Comparison of ENCODE assay signal across 13 cellular contexts in genomic region chr14:104802120-104802912, GRCh38. TPM values are rescaled to one million over a fixed set of nuclear protein-coding genes. Genes with fewer than 3 reads are reported as not detected.
DNase-seq lines count a peak whose midpoint lies in the region; ATAC-seq and TF ChIP-seq lines count a peak whose summit lies in the region.
"Had no signal": no experiment of that assay in that cellular context is flagged by ENCODE, and none has a peak within 500 bp of the region (broad histone marks: within the 10 kb centered on the region; RNA-seq: fewer than 3 reads in every experiment).

No MANE protein-coding gene starts in this region.

- no peak for DNase-seq in activated T-helper 2 cell treated with anti-CD3 and anti-CD28 coated beads, Interferon-gamma antibody, Interleukin-2, Interleukin-4, amounts not matched to agents 10 μg/mL and 5 μg/mL and 100 μg/mL, durations not matched to agents 14 hours and 24 hours and 36 hours (ENCODE audit: low spot score)
- no peak for DNase-seq in natural killer cell treated with Interleukin-12 subunit alpha and Interleukin-12 subunit beta and Interleukin-15 and Interleukin-18, amount 100 ng/mL, for 72 hours (ENCODE audit: low spot score)
- DNase-seq in SHP77 treated with DMSO at 0.1 percent for 48 hours (lab: John Stamatoyannopoulos, UW): no peak
- no peak for DNase-seq in A673 (ENCODE audit: low spot score)
- DNase-seq: activated CD4-positive, CD25-positive, alpha-beta regulatory T cell treated with anti-CD3 and anti-CD28 coated beads, Interleukin-2, amount 50 U/mL, for 72 hours; cortex of kidney; NCI-H446 treated with DMSO at 0.1 percent for 48 hours; stimulated activated CD4-positive, alpha-beta T cell treated with anti-CD3 and anti-CD28 coated beads, Interleukin-15, amount 100 ng/mL, for 24 hours had no signal

- H3K36me3 Mint-ChIP-seq in activated T-helper 2 cell treated with anti-CD3 and anti-CD28 coated beads, Interferon-gamma antibody, Interleukin-2, Interleukin-4, amounts not matched to agents 10 μg/mL and 5 μg/mL and 100 μg/mL, durations not matched to agents 14 hours and 24 hours and 36 hours (ENCODE audit: low read depth): no peaks in the 10 kb centered on the region
- no peaks in the 10 kb centered on the region for H3K36me3 Mint-ChIP-seq in natural killer cell treated with Interleukin-12 subunit alpha and Interleukin-12 subunit beta and Interleukin-15 and Interleukin-18, amount 100 ng/mL, for 72 hours

- peak overlapping the region; percentile 98 for H3K27ac ChIP-seq in C4-2B
- no peak overlapping the region for H3K27ac ChIP-seq in DOHH2 (ENCODE audit: low read depth, low read length)
- H3K27ac ChIP-seq in A673 (ENCODE audit: low read depth, low read length, poor library complexity, severe bottlenecking): no peak overlapping the region

- no peaks in the 10 kb centered on the region for H3K79me2 ChIP-seq in DOHH2 (ENCODE audit: control insufficient read depth, low read length)

- H3K9me3 Mint-ChIP-seq in activated T-helper 2 cell treated with anti-CD3 and anti-CD28 coated beads, Interferon-gamma antibody, Interleukin-2, Interleukin-4, amounts not matched to agents 10 μg/mL and 5 μg/mL and 100 μg/mL, durations not matched to agents 14 hours and 24 hours and 36 hours: no peaks in the 10 kb centered on the region
- peaks cover 5% of the 10 kb centered on the region for H3K9me3 Mint-ChIP-seq in natural killer cell treated with Interleukin-12 subunit alpha and Interleukin-12 subunit beta and Interleukin-15 and Interleukin-18, amount 100 ng/mL, for 72 hours

- POLR2A ChIA-PET in A673 (lab: Charles Lee; ENCODE audit: low non-redundant PET): no interaction called here

- H3K36me3 ChIP-seq in DOHH2 (ENCODE audit: control insufficient read depth, low read length) (no peaks in the 10 kb centered on the region), A673 (ENCODE audit: insufficient read depth, low read length, poor library complexity, severe bottlenecking) (no peaks in the 10 kb centered on the region)

- no peaks in the 10 kb centered on the region for H3K9me3 ChIP-seq in DOHH2 (ENCODE audit: control insufficient read depth, insufficient read depth, low read length)
- H3K9me3 ChIP-seq in A673 (ENCODE audit: low read depth, low read length, poor library complexity, severe bottlenecking): no peaks in the 10 kb centered on the region

- H3K27me3 ChIP-seq in DOHH2 (ENCODE audit: control insufficient read depth, low read length) (peaks cover 48% of the 10 kb centered on the region), A673 (replicated peaks; ENCODE audit: insufficient read depth, low read depth, low read length, poor library complexity) (no peaks in the 10 kb centered on the region)

- H4K20me1 ChIP-seq in DOHH2 (ENCODE audit: control insufficient read depth, insufficient read depth, low read depth, low read length): no peaks in the 10 kb centered on the region

- ATAC-seq in natural killer cell treated with Interleukin-12 subunit alpha and Interleukin-12 subunit beta and Interleukin-15 and Interleukin-18, amount 100 ng/mL, for 72 hours: no peak
- ATAC-seq in GM19035 (IDR thresholded peaks at IDR 0.05; ENCODE audit: unreplicated experiment) (no peak), GM18519 (IDR thresholded peaks at IDR 0.05; ENCODE audit: low FRiP score, unreplicated experiment) (no peak)
- ATAC-seq: Right ventricle myocardium inferior had no signal

- H3K4me2 ChIP-seq in DOHH2 (ENCODE audit: low read length): peak overlapping the region; percentile 92; the same call in 1 of the 2 replicates

- H3K9me2 ChIP-seq in DOHH2 (replicated peaks; ENCODE audit: control insufficient read depth, low read length): no peaks in the 10 kb centered on the region

- H3K4me1 Mint-ChIP-seq in activated T-helper 2 cell treated with anti-CD3 and anti-CD28 coated beads, Interferon-gamma antibody, Interleukin-2, Interleukin-4, amounts not matched to agents 10 μg/mL and 5 μg/mL and 100 μg/mL, durations not matched to agents 14 hours and 24 hours and 36 hours (ENCODE audit: low read depth): peaks cover 6% of the 10 kb centered on the region
- H3K4me1 Mint-ChIP-seq in natural killer cell treated with Interleukin-12 subunit alpha and Interleukin-12 subunit beta and Interleukin-15 and Interleukin-18, amount 100 ng/mL, for 72 hours (ENCODE audit: low read depth in 2 of 2): peaks cover 0 to 8% of the 10 kb centered on the region in 2 donors

- no peak overlapping the region for H3K27ac Mint-ChIP-seq in activated T-helper 2 cell treated with anti-CD3 and anti-CD28 coated beads, Interferon-gamma antibody, Interleukin-2, Interleukin-4, amounts not matched to agents 10 μg/mL and 5 μg/mL and 100 μg/mL, durations not matched to agents 14 hours and 24 hours and 36 hours
- no peak overlapping the region for H3K27ac Mint-ChIP-seq in natural killer cell treated with Interleukin-12 subunit alpha and Interleukin-12 subunit beta and Interleukin-15 and Interleukin-18, amount 100 ng/mL, for 72 hours

- TF ChIP-seq CTCF in C4-2B (conservative IDR thresholded peaks at IDR 0.05) (no peak), DOHH2 (IDR thresholded peaks at IDR 0.05; ENCODE audit: low read depth, low read length, poor library complexity, severe bottlenecking) (no peak), A673 (conservative IDR thresholded peaks at IDR 0.05; ENCODE audit: low read depth, low read length) (no peak)

- peaks cover 12% of the 10 kb centered on the region for H3F3A ChIP-seq in DOHH2 (ENCODE audit: control insufficient read depth, insufficient read depth)

- peaks cover 2% of the 10 kb centered on the region for H3K27me3 Mint-ChIP-seq in activated T-helper 2 cell treated with anti-CD3 and anti-CD28 coated beads, Interferon-gamma antibody, Interleukin-2, Interleukin-4, amounts not matched to agents 10 μg/mL and 5 μg/mL and 100 μg/mL, durations not matched to agents 14 hours and 24 hours and 36 hours (ENCODE audit: low read depth)
- no peaks in the 10 kb centered on the region for H3K27me3 Mint-ChIP-seq in natural killer cell treated with Interleukin-12 subunit alpha and Interleukin-12 subunit beta and Interleukin-15 and Interleukin-18, amount 100 ng/mL, for 72 hours

- BruUV-seq in A673 (replicated peaks; lab: Mats Ljungman, UMichigan): no TSS peak

- CTCF ChIA-PET in A673 (lab: Charles Lee): no interaction called here

- H3K4me1 ChIP-seq in DOHH2 (ENCODE audit: control insufficient read depth, low read length) (peaks cover 28% of the 10 kb centered on the region), A673 (ENCODE audit: insufficient read depth, low read length, poor library complexity, severe bottlenecking) (peaks cover 18% of the 10 kb centered on the region)

- no peak overlapping the region for H3K4me3 ChIP-seq in DOHH2 (ENCODE audit: low read length)
- H3K4me3 ChIP-seq in A673 (ENCODE audit: low read depth, low read length, poor library complexity, severe bottlenecking): no peak overlapping the region

- H3K4me3 Mint-ChIP-seq in activated T-helper 2 cell treated with anti-CD3 and anti-CD28 coated beads, Interferon-gamma antibody, Interleukin-2, Interleukin-4, amounts not matched to agents 10 μg/mL and 5 μg/mL and 100 μg/mL, durations not matched to agents 14 hours and 24 hours and 36 hours (ENCODE audit: low read depth): peak overlapping the region; percentile 52
- peak overlapping the region; percentile 65 for H3K4me3 Mint-ChIP-seq in natural killer cell treated with Interleukin-12 subunit alpha and Interleukin-12 subunit beta and Interleukin-15 and Interleukin-18, amount 100 ng/mL, for 72 hours

- intact Hi-C loops in activated T-helper 2 cell treated with anti-CD3 and anti-CD28 coated beads, Interferon-gamma antibody, Interleukin-2, Interleukin-4, amounts not matched to agents 10 μg/mL and 5 μg/mL and 100 μg/mL, durations not matched to agents 14 hours and 24 hours and 36 hours (cut with micrococcal nuclease): no loop called here
- intact Hi-C loops in A673 (cut with micrococcal nuclease; ENCODE audit: unreplicated experiment): no loop called here

RNA-seq across cellular contexts. Expression of gene ZBTB42, which starts 1.4 kb away (rescaled TPM):
- 5.2 and 5.4 TPM in 2 replicates for total RNA-seq in activated T-helper 2 cell treated with anti-CD3 and anti-CD28 coated beads, Interferon-gamma antibody, Interleukin-2, Interleukin-4, amounts not matched to agents 10 μg/mL and 5 μg/mL and 100 μg/mL, durations not matched to agents 14 hours and 24 hours and 36 hours
- total RNA-seq in natural killer cell treated with Interleukin-12 subunit alpha and Interleukin-12 subunit beta and Interleukin-15 and Interleukin-18, amount 100 ng/mL, for 72 hours: 1 to 10 TPM; 1.3 to 3.0 TPM
- 1.4 and 2.1 TPM in 2 replicates for total RNA-seq in A673 (2021)

RNA-seq across cellular contexts. Expression of gene AKT1, which starts 6.8 kb away (rescaled TPM):
- 145 TPM in 2 replicates for total RNA-seq in activated T-helper 2 cell treated with anti-CD3 and anti-CD28 coated beads, Interferon-gamma antibody, Interleukin-2, Interleukin-4, amounts not matched to agents 10 μg/mL and 5 μg/mL and 100 μg/mL, durations not matched to agents 14 hours and 24 hours and 36 hours
- total RNA-seq in natural killer cell treated with Interleukin-12 subunit alpha and Interleukin-12 subunit beta and Interleukin-15 and Interleukin-18, amount 100 ng/mL, for 72 hours: 100 to 1,000 TPM; 128 to 229 TPM
- 123 and 142 TPM in 2 replicates for total RNA-seq in A673 (2021)

RNA-seq across cellular contexts. Expression of gene SIVA1, which starts 49.4 kb away (rescaled TPM):
- total RNA-seq in activated T-helper 2 cell treated with anti-CD3 and anti-CD28 coated beads, Interferon-gamma antibody, Interleukin-2, Interleukin-4, amounts not matched to agents 10 μg/mL and 5 μg/mL and 100 μg/mL, durations not matched to agents 14 hours and 24 hours and 36 hours: 96.0 and 104 TPM in 2 replicates
- 100 to 1,000 TPM in 1 of 2 donors, 10 to 100 TPM in 1; 74.5 to 157 TPM for total RNA-seq in natural killer cell treated with Interleukin-12 subunit alpha and Interleukin-12 subunit beta and Interleukin-15 and Interleukin-18, amount 100 ng/mL, for 72 hours
- 79.6 and 83.0 TPM in 2 replicates for total RNA-seq in A673 (2021)
